35 cellular contexts compared by ENCODE assay signal in genomic region chr12:30900351-30900750, GRCh38. TPM values are rescaled to one million over a fixed set of nuclear protein-coding genes. Genes with fewer than 3 reads are reported as not detected.
"Had no signal": no experiment of that assay in that cellular context is flagged by ENCODE, and none has a peak within 500 bp of the region (broad histone marks: within the 10 kb centered on the region; RNA-seq: fewer than 3 reads in every experiment).

No MANE protein-coding gene starts in this region.

- H3K36me3 ChIP-seq: ascending aorta, brain microvascular endothelial cell, breast epithelium had no signal

- H3K27ac ChIP-seq: ascending aorta, body of pancreas, brain microvascular endothelial cell, breast epithelium, VCaP had no signal

- H3K9me3 ChIP-seq: ascending aorta, body of pancreas, breast epithelium had no signal

- DNase-seq: activated CD4-positive, alpha-beta memory T cell treated with anti-CD3 and anti-CD28 coated beads, Interleukin-2, amount 10 ng/mL, durations not matched to agents 7 days and 5 days; activated CD4-positive, alpha-beta T cell treated with anti-CD3 and anti-CD28 coated beads for 1 hour; activated CD4-positive, alpha-beta T cell treated with anti-CD3 and anti-CD28 coated beads for 36 hours; activated CD4-positive, alpha-beta T cell treated with anti-CD3 and anti-CD28 coated beads for 48 hours; activated CD4-positive, alpha-beta T cell treated with anti-CD3 and anti-CD28 coated beads, Interleukin-2, amount 10 ng/mL, durations not matched to agents 7 days and 5 days; activated CD4-positive, alpha-beta T cell treated with anti-CD3 and anti-CD28 coated beads, Interleukin-2, amount 50 U/mL, for 48 hours; activated CD4-positive, CD25-positive, alpha-beta regulatory T cell; activated CD8-positive, alpha-beta memory T cell treated with anti-CD3 and anti-CD28 coated beads for 24 hours; activated CD8-positive, alpha-beta memory T cell treated with anti-CD3 and anti-CD28 coated beads, Interleukin-2, amount 10 ng/mL, durations not matched to agents 7 days and 5 days; activated CD8-positive, alpha-beta memory T cell treated with anti-CD3 and anti-CD28 coated beads, Interleukin-2, amount 50 U/mL, for 48 hours; activated CD8-positive, alpha-beta T cell treated with anti-CD3 and anti-CD28 coated beads, Interleukin-2, amount 10 ng/mL, durations not matched to agents 7 days and 5 days; activated effector memory CD4-positive, alpha-beta T cell treated with Interleukin-2 at 50 U/mL for 16 hours; activated gamma-delta T cell; activated naive CD4-positive, alpha-beta T cell treated with anti-CD3 and anti-CD28 coated beads, Interleukin-2, amount 50 U/mL, for 16 hours; activated naive CD4-positive, alpha-beta T cell treated with Interleukin-2 at 50 U/mL for 16 hours; activated naive CD8-positive, alpha-beta T cell treated with anti-CD3 and anti-CD28 coated beads, Interleukin-2, amount 10 ng/mL, durations not matched to agents 7 days and 5 days; activated naive CD8-positive, alpha-beta T cell treated with anti-CD3 and anti-CD28 coated beads, Interleukin-2, amount 50 U/mL, for 24 hours; activated T-cell treated with anti-CD3 and anti-CD28 coated beads, Interleukin-2, amount 50 U/mL, for 24 hours; activated T-cell treated with anti-CD3 and anti-CD28 coated beads, Interleukin-2, amount 50 U/mL, for 48 hours; amygdala; anterior cingulate cortex; body of pancreas; brain microvascular endothelial cell; central memory CD4-positive, alpha-beta T cell; T-cell; T-helper 17 cell; T-helper 9 cell had no signal

- H3K4me1 ChIP-seq: ascending aorta, body of pancreas, breast epithelium had no signal

- ATAC-seq: activated CD4-positive, alpha-beta T cell treated with anti-CD3 and anti-CD28 coated beads for 36 hours; activated CD4-positive, CD25-positive, alpha-beta regulatory T cell treated with anti-CD3 and anti-CD28 coated beads, Interleukin-2, amount 50 U/mL, for 24 hours; activated CD8-positive, alpha-beta memory T cell treated with anti-CD3 and anti-CD28 coated beads, Interleukin-2, amount 10 ng/mL, durations not matched to agents 7 days and 5 days; activated CD8-positive, alpha-beta T cell treated with anti-CD3 and anti-CD28 coated beads, Interleukin-2, amount 10 ng/mL, durations not matched to agents 7 days and 5 days; activated naive CD8-positive, alpha-beta T cell treated with anti-CD3 and anti-CD28 coated beads, Interleukin-2, amount 50 U/mL, for 24 hours; body of pancreas; T-cell; T-helper 17 cell had no signal

- H3K27ac Mint-ChIP-seq: activated CD4-positive, alpha-beta memory T cell treated with anti-CD3 and anti-CD28 coated beads, Interleukin-2, amount 10 ng/mL, durations not matched to agents 7 days and 5 days; activated CD4-positive, alpha-beta T cell treated with anti-CD3 and anti-CD28 coated beads for 36 hours; activated CD4-positive, alpha-beta T cell treated with anti-CD3 and anti-CD28 coated beads, Interleukin-2, amount 10 ng/mL, durations not matched to agents 7 days and 5 days; activated CD8-positive, alpha-beta memory T cell treated with anti-CD3 and anti-CD28 coated beads, Interleukin-2, amount 10 ng/mL, durations not matched to agents 7 days and 5 days; activated CD8-positive, alpha-beta T cell treated with anti-CD3 and anti-CD28 coated beads, Interleukin-2, amount 10 ng/mL, durations not matched to agents 7 days and 5 days; activated naive CD8-positive, alpha-beta T cell; activated naive CD8-positive, alpha-beta T cell treated with anti-CD3 and anti-CD28 coated beads, Interleukin-2, amount 10 ng/mL, durations not matched to agents 7 days and 5 days; activated naive CD8-positive, alpha-beta T cell treated with anti-CD3 and anti-CD28 coated beads, Interleukin-2, amount 50 U/mL, for 24 hours; activated T-cell treated with anti-CD3 and anti-CD28 coated beads, Interleukin-2, amount 50 U/mL, for 24 hours; activated T-helper 2 cell treated with anti-CD3 and anti-CD28 coated beads, Interferon-gamma antibody, Interleukin-2, Interleukin-4, amounts not matched to agents 10 μg/mL and 5 μg/mL and 100 μg/mL, durations not matched to agents 14 hours and 24 hours and 36 hours; T-cell; T-helper 17 cell; T-helper 2 cell treated with Interferon-gamma antibody and Interleukin-4, amounts not matched to agents 5 μg/mL and 100 μg/mL, for 36 hours had no signal

- H3K4me3 ChIP-seq: ascending aorta, body of pancreas, breast epithelium had no signal

- H3K4me3 Mint-ChIP-seq: activated CD4-positive, alpha-beta memory T cell treated with anti-CD3 and anti-CD28 coated beads, Interleukin-2, amount 10 ng/mL, durations not matched to agents 7 days and 5 days; activated CD4-positive, alpha-beta T cell treated with anti-CD3 and anti-CD28 coated beads for 36 hours; activated CD4-positive, alpha-beta T cell treated with anti-CD3 and anti-CD28 coated beads, Interleukin-2, amount 10 ng/mL, durations not matched to agents 7 days and 5 days; activated CD8-positive, alpha-beta memory T cell treated with anti-CD3 and anti-CD28 coated beads, Interleukin-2, amount 10 ng/mL, durations not matched to agents 7 days and 5 days; activated CD8-positive, alpha-beta T cell treated with anti-CD3 and anti-CD28 coated beads, Interleukin-2, amount 10 ng/mL, durations not matched to agents 7 days and 5 days; activated naive CD8-positive, alpha-beta T cell; activated naive CD8-positive, alpha-beta T cell treated with anti-CD3 and anti-CD28 coated beads, Interleukin-2, amount 10 ng/mL, durations not matched to agents 7 days and 5 days; activated naive CD8-positive, alpha-beta T cell treated with anti-CD3 and anti-CD28 coated beads, Interleukin-2, amount 50 U/mL, for 24 hours; activated T-cell treated with anti-CD3 and anti-CD28 coated beads, Interleukin-2, amount 50 U/mL, for 24 hours; T-cell; T-helper 17 cell; T-helper 2 cell treated with Interferon-gamma antibody and Interleukin-4, amounts not matched to agents 5 μg/mL and 100 μg/mL, for 36 hours had no signal

- H3K36me3 Mint-ChIP-seq: activated CD8-positive, alpha-beta memory T cell treated with anti-CD3 and anti-CD28 coated beads, Interleukin-2, amount 10 ng/mL, durations not matched to agents 7 days and 5 days; activated naive CD8-positive, alpha-beta T cell; activated naive CD8-positive, alpha-beta T cell treated with anti-CD3 and anti-CD28 coated beads, Interleukin-2, amount 10 ng/mL, durations not matched to agents 7 days and 5 days; T-cell had no signal

- H3K4me1 Mint-ChIP-seq: activated CD4-positive, alpha-beta memory T cell treated with anti-CD3 and anti-CD28 coated beads, Interleukin-2, amount 10 ng/mL, durations not matched to agents 7 days and 5 days; activated CD4-positive, alpha-beta T cell treated with anti-CD3 and anti-CD28 coated beads for 36 hours; activated CD4-positive, alpha-beta T cell treated with anti-CD3 and anti-CD28 coated beads, Interleukin-2, amount 10 ng/mL, durations not matched to agents 7 days and 5 days; activated CD8-positive, alpha-beta memory T cell treated with anti-CD3 and anti-CD28 coated beads, Interleukin-2, amount 10 ng/mL, durations not matched to agents 7 days and 5 days; activated naive CD8-positive, alpha-beta T cell treated with anti-CD3 and anti-CD28 coated beads, Interleukin-2, amount 10 ng/mL, durations not matched to agents 7 days and 5 days; activated naive CD8-positive, alpha-beta T cell treated with anti-CD3 and anti-CD28 coated beads, Interleukin-2, amount 50 U/mL, for 24 hours; T-cell; T-helper 17 cell had no signal

- H3K9me3 Mint-ChIP-seq: activated CD4-positive, alpha-beta memory T cell treated with anti-CD3 and anti-CD28 coated beads, Interleukin-2, amount 10 ng/mL, durations not matched to agents 7 days and 5 days; activated CD4-positive, alpha-beta T cell treated with anti-CD3 and anti-CD28 coated beads, Interleukin-2, amount 10 ng/mL, durations not matched to agents 7 days and 5 days; activated naive CD8-positive, alpha-beta T cell treated with anti-CD3 and anti-CD28 coated beads, Interleukin-2, amount 10 ng/mL, durations not matched to agents 7 days and 5 days; activated naive CD8-positive, alpha-beta T cell treated with anti-CD3 and anti-CD28 coated beads, Interleukin-2, amount 50 U/mL, for 24 hours; activated T-cell treated with anti-CD3 and anti-CD28 coated beads, Interleukin-2, amount 50 U/mL, for 24 hours; activated T-helper 2 cell treated with anti-CD3 and anti-CD28 coated beads, Interferon-gamma antibody, Interleukin-2, Interleukin-4, amounts not matched to agents 10 μg/mL and 5 μg/mL and 100 μg/mL, durations not matched to agents 14 hours and 24 hours and 36 hours; T-cell; T-helper 2 cell treated with Interferon-gamma antibody and Interleukin-4, amounts not matched to agents 5 μg/mL and 100 μg/mL, for 36 hours had no signal

- H3K27me3 ChIP-seq: ascending aorta, body of pancreas, brain microvascular endothelial cell, breast epithelium had no signal

RNA-seq across cellular contexts. Expression of gene TSPAN11, which starts 26.2 kb away (rescaled TPM):
- total RNA-seq: activated CD4-positive, alpha-beta memory T cell treated with anti-CD3 and anti-CD28 coated beads, Interleukin-2, amount 10 ng/mL, durations not matched to agents 7 days and 5 days; activated CD4-positive, alpha-beta T cell treated with anti-CD3 and anti-CD28 coated beads for 36 hours; activated CD4-positive, alpha-beta T cell treated with anti-CD3 and anti-CD28 coated beads, Interleukin-2, amount 10 ng/mL, durations not matched to agents 7 days and 5 days; activated CD8-positive, alpha-beta memory T cell treated with anti-CD3 and anti-CD28 coated beads, Interleukin-2, amount 10 ng/mL, durations not matched to agents 7 days and 5 days; activated CD8-positive, alpha-beta T cell treated with anti-CD3 and anti-CD28 coated beads, Interleukin-2, amount 10 ng/mL, durations not matched to agents 7 days and 5 days; activated naive CD8-positive, alpha-beta T cell treated with anti-CD3 and anti-CD28 coated beads, Interleukin-2, amount 10 ng/mL, durations not matched to agents 7 days and 5 days; activated T-helper 2 cell treated with anti-CD3 and anti-CD28 coated beads, Interferon-gamma antibody, Interleukin-2, Interleukin-4, amounts not matched to agents 10 μg/mL and 5 μg/mL and 100 μg/mL, durations not matched to agents 14 hours and 24 hours and 36 hours; T-cell; T-helper 1 cell treated with Interleukin-12 subunit alpha and Interleukin-12 subunit beta and Interleukin-4 antibody, amounts not matched to agents 30 ng/mL and 1 ng/mL, for 36 hours; T-helper 17 cell had no signal
